In genomic region chr4:76585897-76586360, GRCh38 we compare ENCODE assay signal across 8 cellular contexts.
A peak's percentile ranks its signal among the peaks of the same experiment; 100 is the strongest.
DNase-seq lines count a peak whose midpoint lies in the region; ATAC-seq and TF ChIP-seq lines count a peak whose summit lies in the region.

No MANE protein-coding gene starts in this region.

- TF ChIP-seq CTCF in RWPE2 (IDR thresholded peaks at IDR 0.05; ENCODE audit: poor library complexity, severe bottlenecking) (peak; percentile 19), stomach (IDR thresholded peaks at IDR 0.05) (peak in 2 of 7 experiments; percentile 18 to 43)

- intact Hi-C loops in stomach (cut with DNase I; ENCODE audit: low total_unique reads): no loop called here

- no peaks in the 10 kb centered on the region for H3K36me3 Mint-ChIP-seq in effector memory CD8-positive, alpha-beta T cell (ENCODE audit: insufficient read depth)

- peak in 2 of 4 donors; percentile 85 to 88 for TF ChIP-seq POLR2A in stomach (IDR thresholded peaks at IDR 0.05)

- H3K27me3 ChIP-seq in RWPE2 (ENCODE audit: insufficient read depth, poor library complexity, severe bottlenecking) (no peaks in the 10 kb centered on the region), stomach (peaks cover 0 to 6% (median 5%) of the 10 kb centered on the region in 3 donors)

- peaks cover 0 to 6% of the 10 kb centered on the region in 2 donors for H3K4me1 Mint-ChIP-seq in effector memory CD8-positive, alpha-beta T cell (ENCODE audit: low read depth in 2 of 2)

- ATAC-seq in HG03196 (IDR thresholded peaks at IDR 0.05; ENCODE audit: unreplicated experiment) (peak; percentile 77), RWPE2 (ENCODE audit: low read depth) (peak; percentile 62)
- ATAC-seq in effector memory CD8-positive, alpha-beta T cell (replicated peaks): no peak

- no peaks in the 10 kb centered on the region for H3K9me3 Mint-ChIP-seq in effector memory CD8-positive, alpha-beta T cell

- H3K9me3 ChIP-seq in RWPE2 (ENCODE audit: severe bottlenecking): no peaks in the 10 kb centered on the region
- no peaks in the 10 kb centered on the region for H3K9me3 ChIP-seq in stomach

- WGBS in stomach, 5 donors: 10 to 26% (median 14%) methylated on average over 18 to 28 of the region's 28 CpGs

- TF ChIP-seq EP300 in stomach (IDR thresholded peaks at IDR 0.05): no peak

- H3K4me3 ChIP-seq in RWPE2 (ENCODE audit: severe bottlenecking) (peak overlapping the region; percentile 6), stomach (peak overlapping the region; percentile 29 to 48 (median 40))

- peaks cover 7% of the 10 kb centered on the region for H3K4me1 ChIP-seq in RWPE2 (ENCODE audit: insufficient read depth, poor library complexity, severe bottlenecking)
- peaks cover 3 to 34% (median 27%) of the 10 kb centered on the region in 4 donors for H3K4me1 ChIP-seq in stomach

- peaks cover 62 to 87% of the 10 kb centered on the region in 2 donors for H3K27me3 Mint-ChIP-seq in effector memory CD8-positive, alpha-beta T cell

- H3K4me3 Mint-ChIP-seq in effector memory CD8-positive, alpha-beta T cell: peak overlapping the region; percentile 20 to 60

- DNase-seq in activated gamma-delta T cell treated with Interleukin-2 at 50 U/mL for 16 hours: peak; percentile 4
- no peak for DNase-seq in activated gamma-delta T cell (lab: John Stamatoyannopoulos, UW)
- peak; percentile 62 for DNase-seq in RWPE2 (ENCODE audit: low spot score)
- no peak for DNase-seq in effector memory CD8-positive, alpha-beta T cell
- DNase-seq in medulla oblongata (ENCODE audit: extremely low spot score): peak; percentile 6
- DNase-seq in stomach: peak; percentile 95
- DNase-seq in amniotic stem cell (lab: John Stamatoyannopoulos, UW): no peak

- H3K36me3 ChIP-seq in RWPE2 (ENCODE audit: low read depth) (no peaks in the 10 kb centered on the region), stomach (no peaks in the 10 kb centered on the region)

- H3K27ac Mint-ChIP-seq in effector memory CD8-positive, alpha-beta T cell: no peak overlapping the region

- H3K27ac ChIP-seq in RWPE2 (ENCODE audit: poor library complexity, severe bottlenecking): no peak overlapping the region
- peak overlapping the region; percentile 81 to 95 (median 88) for H3K27ac ChIP-seq in stomach

Comparison
In these comparisons a context has a peak if more than half of its experiments do, and no peak if none do; other contexts are left out.
1. DNase-seq: peak in activated gamma-delta T cell treated with Interleukin-2 at 50 U/mL for 16 hours (single experiment), RWPE2 (single experiment), medulla oblongata (single experiment) and stomach (single experiment); none in activated gamma-delta T cell (single experiment), effector memory CD8-positive, alpha-beta T cell (0 of 3) and amniotic stem cell (single experiment).